17 cellular contexts compared by ENCODE assay signal in genomic region chr1:55073187-55073916, GRCh38. TPM values are rescaled to one million over a fixed set of nuclear protein-coding genes. Genes with fewer than 3 reads are reported as not detected.
DNase-seq lines count a peak whose midpoint lies in the region; ATAC-seq and TF ChIP-seq lines count a peak whose summit lies in the region.
"Had no signal": no experiment of that assay in that cellular context is flagged by ENCODE, and none has a peak within 500 bp of the region (broad histone marks: within the 10 kb centered on the region; RNA-seq: fewer than 3 reads in every experiment).

No MANE protein-coding gene starts in this region.

- CTCF ChIA-PET in MCF 10A (lab: Yijun Ruan, JAX): interaction anchor here (0.8 to 1.6 kb wide), 2 partner anchors 10 to 204 kb away, joined by 3 to 4 read pairs; no protein-coding TSS in a partner anchor

- H3K27me3 ChIP-seq in right atrium auricular region: no peaks in the 10 kb centered on the region
- H3K27me3 ChIP-seq: gastroesophageal sphincter had no signal

- no peak for DNase-seq in activated CD4-positive, CD25-positive, alpha-beta regulatory T cell treated with anti-CD3 and anti-CD28 coated beads, Interleukin-2, amount 50 U/mL, for 72 hours
- DNase-seq in NCI-H187 (lab: John Stamatoyannopoulos, UW) (peak; percentile 53 to 75), memory B cell (ENCODE audit: low spot score in 2 of 2) (no peak), right atrium auricular region (ENCODE audit: low spot score) (no peak), MCF 10A (ENCODE audit: unreplicated experiment) (no peak), cerebellum (ENCODE audit: low spot score) (no peak)
- DNase-seq: effector CD8-positive, alpha-beta T cell; kidney; NCI-H1930; OCI-M1 had no signal

- H3K4me3 ChIP-seq in right atrium auricular region: no peak overlapping the region
- H3K4me3 ChIP-seq: gastroesophageal sphincter had no signal

- intact Hi-C loops in MCF 10A (cut with micrococcal nuclease): no loop called here

- BruUV-seq in MCF 10A (replicated peaks; lab: Mats Ljungman, UMichigan): no TSS peak

- H3K9me3 Mint-ChIP-seq in memory B cell (no peaks in the 10 kb centered on the region), MCF 10A (ENCODE audit: unreplicated experiment) (no peaks in the 10 kb centered on the region)
- H3K9me3 Mint-ChIP-seq: IgD-negative memory B cell, type B pancreatic cell had no signal

- H3K27ac Mint-ChIP-seq in memory B cell (peak overlapping the region; percentile 18), MCF 10A (ENCODE audit: low read depth, unreplicated experiment) (no peak overlapping the region)
- H3K27ac Mint-ChIP-seq: type B pancreatic cell had no signal

- H3K36me3 Mint-ChIP-seq in memory B cell (peaks cover 61% of the 10 kb centered on the region), MCF 10A (ENCODE audit: insufficient read depth, unreplicated experiment) (peaks cover 99% of the 10 kb centered on the region)

- H3K4me1 Mint-ChIP-seq in memory B cell: no peaks in the 10 kb centered on the region
- no peaks in the 10 kb centered on the region for H3K4me1 Mint-ChIP-seq in MCF 10A (ENCODE audit: insufficient read depth, unreplicated experiment)
- H3K4me1 Mint-ChIP-seq: IgD-negative memory B cell had no signal

- peaks cover 77% of the 10 kb centered on the region for H3K36me3 ChIP-seq in right atrium auricular region

- no peaks in the 10 kb centered on the region for H3K9me3 ChIP-seq in right atrium auricular region
- H3K9me3 ChIP-seq: gastroesophageal sphincter had no signal

- H3K4me3 Mint-ChIP-seq in memory B cell (no peak overlapping the region), MCF 10A (ENCODE audit: unreplicated experiment) (no peak overlapping the region)
- H3K4me3 Mint-ChIP-seq: IgD-negative memory B cell, type B pancreatic cell had no signal

- H3K27me3 Mint-ChIP-seq in memory B cell (no peaks in the 10 kb centered on the region), MCF 10A (ENCODE audit: insufficient read depth, unreplicated experiment) (no peaks in the 10 kb centered on the region)
- H3K27me3 Mint-ChIP-seq: IgD-negative memory B cell, type B pancreatic cell had no signal

- TF ChIP-seq CTCF in right atrium auricular region (IDR thresholded peaks at IDR 0.05): no peak
- no peak for TF ChIP-seq CTCF in MCF 10A (IDR thresholded peaks at IDR 0.05; ENCODE audit: unreplicated experiment)

- POLR2A ChIA-PET in MCF 10A (lab: Yijun Ruan, JAX): no interaction called here

- H3K27ac ChIP-seq in right atrium auricular region: no peak overlapping the region
- H3K27ac ChIP-seq: gastroesophageal sphincter had no signal

- H3K4me1 ChIP-seq in right atrium auricular region: peaks cover 0 to 13% of the 10 kb centered on the region in 2 donors

- ATAC-seq in activated CD4-positive, CD25-positive, alpha-beta regulatory T cell treated with anti-CD3 and anti-CD28 coated beads, Interleukin-2, amount 50 U/mL, for 24 hours: peak; percentile 95 to 96
- ATAC-seq in GM21786 (IDR thresholded peaks at IDR 0.05; ENCODE audit: unreplicated experiment) (peak; percentile 72), memory B cell (ENCODE audit: low read depth) (no peak)
- ATAC-seq: gastroesophageal sphincter had no signal

RNA-seq across cellular contexts. Expression of gene PCSK9, which starts 34.0 kb away (rescaled TPM):
- total RNA-seq in right atrium auricular region (under 1 TPM in 1 of 2 donors, not detected in 1; 0.47 TPM), MCF 10A (2022) (not detected in 2 replicates), cerebellum (44.8 TPM)
- total RNA-seq: A172; activated CD8-positive, alpha-beta memory T cell treated with anti-CD3 and anti-CD28 coated beads for 36 hours had no signal

Comparison
In these comparisons a context has a peak if more than half of its experiments do, and no peak if none do; other contexts are left out.
1. DNase-seq: peak in NCI-H187 (2 of 2); none in activated CD4-positive, CD25-positive, alpha-beta regulatory T cell treated with anti-CD3 and anti-CD28 coated beads, Interleukin-2, amount 50 U/mL, for 72 hours (single experiment), memory B cell (0 of 2), right atrium auricular region (single experiment), MCF 10A (single experiment) and cerebellum (single experiment).
2. RNA of gene PCSK9, which starts 34.0 kb away (total RNA-seq): 44.8 TPM in cerebellum (single experiment); 0.47 TPM in right atrium auricular region and not detected in MCF 10A; every median in the first group is over 10 times any median in the second.